Comparison of ENCODE assay signal across 23 cellular contexts in the genomic region with DNA sequence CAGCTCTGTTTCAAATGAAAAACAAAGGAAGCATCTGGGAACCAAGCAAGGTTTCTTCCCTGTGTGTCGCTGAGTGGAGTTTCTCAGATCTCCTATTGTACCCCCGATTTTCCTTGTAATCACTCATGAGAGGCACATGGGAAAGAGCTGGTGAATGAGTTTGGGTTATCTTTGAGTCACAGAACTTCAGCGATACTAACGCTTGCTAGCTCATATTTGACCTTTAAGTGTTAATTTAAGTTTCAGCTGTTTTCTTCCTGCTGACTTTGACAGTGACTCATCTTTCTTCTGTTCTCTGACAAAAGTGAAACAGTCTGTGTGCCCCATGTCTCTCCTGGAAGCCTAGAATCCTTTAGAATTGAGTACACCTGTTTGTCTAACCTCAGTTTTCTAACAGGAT.
DNase-seq lines count a peak whose midpoint lies in the region; ATAC-seq and TF ChIP-seq lines count a peak whose summit lies in the region.
"Had no signal": no experiment of that assay in that cellular context is flagged by ENCODE, and none has a peak within 500 bp of the region (broad histone marks: within the 10 kb centered on the region; RNA-seq: fewer than 3 reads in every experiment).

No MANE protein-coding gene starts in this region.

- no peak overlapping the region for H3K56ac ChIP-seq in mesendoderm (ENCODE audit: low read length)

- no peak overlapping the region for H4K5ac ChIP-seq in mesendoderm (ENCODE audit: low read length)

- no peaks in the 10 kb centered on the region for H3K9me3 ChIP-seq in GM23248 (ENCODE audit: low read depth)
- no peaks in the 10 kb centered on the region for H3K9me3 ChIP-seq in mammary epithelial cell (replicated peaks; ENCODE audit: insufficient read depth, low read length)
- H3K9me3 ChIP-seq: colonic mucosa had no signal

- no peak overlapping the region for H3K4me2 ChIP-seq in GM23248 (ENCODE audit: unreplicated experiment)
- H3K4me2 ChIP-seq in mammary epithelial cell (ENCODE audit: insufficient read depth, low read depth, low read length), result no peak overlapping the region
- H3K4me2 ChIP-seq in mesendoderm (ENCODE audit: low read length), result no peak overlapping the region

- H3K4me1 ChIP-seq in GM23248 (ENCODE audit: insufficient read depth) (no peaks in the 10 kb centered on the region), mammary epithelial cell (ENCODE audit: insufficient read depth, low read length) (no peaks in the 10 kb centered on the region), mesendoderm (ENCODE audit: control insufficient read depth, low read depth, low read length) (no peaks in the 10 kb centered on the region)
- H3K4me1 ChIP-seq: colonic mucosa, foreskin keratinocyte had no signal

- H3K27ac ChIP-seq in GM23248 (no peak overlapping the region), mammary epithelial cell (ENCODE audit: insufficient read depth, low read depth, low read length) (no peak overlapping the region), mesendoderm (ENCODE audit: low read depth, low read length) (no peak overlapping the region)
- H3K27ac ChIP-seq: colonic mucosa, foreskin keratinocyte had no signal

- H2BK5ac ChIP-seq in mesendoderm (ENCODE audit: low read length), result no peak overlapping the region

- no peak overlapping the region for H3K4ac ChIP-seq in mesendoderm (ENCODE audit: low read depth, low read length)

- dilution Hi-C loops in mammary epithelial cell (cut with HindIII; ENCODE audit: low sequenced_read_pairs), result no loop called here

- no peaks in the 10 kb centered on the region for H4K20me1 ChIP-seq in GM23248 (ENCODE audit: insufficient read depth)
- no peaks in the 10 kb centered on the region for H4K20me1 ChIP-seq in mammary epithelial cell (ENCODE audit: insufficient read depth, low read length)

- 5% methylated on average over 4 of the region's 4 CpGs for WGBS in GM23248 (ENCODE audit: low coverage in 1 of 2, low lambda C conversion rate in 2 of 2, missing lambda C conversion rate in 2 of 2), 2 experiments
- WGBS in mammary epithelial cell (ENCODE audit: low coverage, missing lambda C conversion rate), result 71% methylated on average over 4 of the region's 4 CpGs
- WGBS in mesendoderm (ENCODE audit: extremely low coverage, insufficient coverage, low lambda C conversion rate), result no CpG with 5 or more reads among the region's 4 CpGs

- intact Hi-C loops in mammary epithelial cell (cut with micrococcal nuclease), result loop anchor here (5.0 kb wide), 1 partner anchor 360 kb away; no protein-coding TSS in a partner anchor

- no peaks in the 10 kb centered on the region for H3K79me1 ChIP-seq in mesendoderm (ENCODE audit: low read length)

- peak overlapping the region; percentile 60 for H3K18ac ChIP-seq in mesendoderm (ENCODE audit: low read length)

- H3K36me3 ChIP-seq in GM23248 (ENCODE audit: low read depth) (no peaks in the 10 kb centered on the region), mammary epithelial cell (ENCODE audit: insufficient read depth, low read length) (no peaks in the 10 kb centered on the region), mesendoderm (ENCODE audit: control insufficient read depth, insufficient read depth, low read length) (no peaks in the 10 kb centered on the region)
- H3K36me3 ChIP-seq: colonic mucosa had no signal

- H3K23ac ChIP-seq in mesendoderm (ENCODE audit: low read length), result no peak overlapping the region

- H3K27me3 ChIP-seq in GM23248 (replicated peaks; ENCODE audit: insufficient read depth), result no peaks in the 10 kb centered on the region
- no peaks in the 10 kb centered on the region for H3K27me3 ChIP-seq in mammary epithelial cell (ENCODE audit: insufficient read depth, low read length)
- no peaks in the 10 kb centered on the region for H3K27me3 ChIP-seq in mesendoderm (ENCODE audit: insufficient read depth, low read length, poor library complexity)
- H3K27me3 ChIP-seq: colonic mucosa, foreskin keratinocyte had no signal

- H2BK15ac ChIP-seq in mesendoderm (replicated peaks; ENCODE audit: low read depth), result no peak overlapping the region

- no peak overlapping the region for H4K8ac ChIP-seq in mesendoderm (ENCODE audit: low read depth, low read length)

- DNase-seq in GM23248 (peak; percentile 8), NCI-H460 (ENCODE audit: extremely low read depth, low read depth) (peak; percentile 23), mammary epithelial cell (peak; percentile 3), mesendoderm (peak; percentile 9), Kasumi-1 (lab: John Stamatoyannopoulos, UW) (no peak), DMS 273 (lab: John Stamatoyannopoulos, UW; ENCODE audit: unreplicated experiment) (no peak), DMS114 treated with DMSO at 0.1 percent for 48 hours (lab: John Stamatoyannopoulos, UW; ENCODE audit: unreplicated experiment) (no peak)
- DNase-seq: activated B cell treated with CpG ODN at 0.5 μM for 24 hours; activated CD8-positive, alpha-beta T cell treated with anti-CD3 and anti-CD28 coated beads, Interleukin-2, amount 10 ng/mL, durations not matched to agents 7 days and 5 days; activated naive CD4-positive, alpha-beta T cell treated with anti-CD3 and anti-CD28 coated beads, Interleukin-2, amount 10 ng/mL, durations not matched to agents 7 days and 5 days; activated T-cell treated with anti-CD3 and anti-CD28 coated beads, Interleukin-2, amount 50 U/mL, for 4 hours; colonic mucosa; foreskin keratinocyte; hippocampal formation; islet precursor cell; natural killer cell; NCI-H1930; NCI-H446; posterior cingulate gyrus; SHP77; stimulated activated CD4-positive, alpha-beta T cell treated with anti-CD3 and anti-CD28 coated beads, Interleukin-4, amount 100 ng/mL, for 1 hour; T-helper 17 cell had no signal

- TF ChIP-seq CTCF in mammary epithelial cell (conservative IDR thresholded peaks at IDR 0.05 in 1 of 2, IDR thresholded peaks at IDR 0.05 in 1 of 2; ENCODE audit: extremely low read depth in 1 of 2, insufficient read depth in 1 of 2, low read depth in 1 of 2, low read length in 2 of 2), result no peak

- in situ Hi-C loops in GM23248 (cut with MboI), result no loop called here
- in situ Hi-C loops in mammary epithelial cell (cut with MboI; ENCODE audit: low sequenced_read_pairs in 2 of 2), result no loop called here

- no peaks in the 10 kb centered on the region for H3K79me2 ChIP-seq in GM23248 (ENCODE audit: insufficient read depth)
- H3K79me2 ChIP-seq in mammary epithelial cell (ENCODE audit: insufficient read depth, low read length), result no peaks in the 10 kb centered on the region
- H3K79me2 ChIP-seq in mesendoderm (ENCODE audit: control insufficient read depth, insufficient read depth, low read length), result no peaks in the 10 kb centered on the region

- no peaks in the 10 kb centered on the region for H3F3A ChIP-seq in GM23248 (ENCODE audit: insufficient read depth)

- BruUV-seq in mammary epithelial cell (replicated peaks; lab: Mats Ljungman, UMichigan), result no TSS peak

- no peak overlapping the region for H2AFZ ChIP-seq in GM23248
- H2AFZ ChIP-seq in mammary epithelial cell (ENCODE audit: low read depth, low read length), result no peak overlapping the region

- no peaks in the 10 kb centered on the region for H3K9me2 ChIP-seq in GM23248 (ENCODE audit: insufficient read depth)

- CTCF ChIA-PET in mammary epithelial cell (lab: Charles Lee; ENCODE audit: low non-redundant PET), result no interaction called here

- H3K9ac ChIP-seq in GM23248 (no peak overlapping the region), mammary epithelial cell (ENCODE audit: insufficient read depth, low read length) (no peak overlapping the region), mesendoderm (ENCODE audit: low read length) (no peak overlapping the region)

- no peak overlapping the region for H2AK5ac ChIP-seq in mesendoderm (ENCODE audit: low read length)

- no peak for ATAC-seq in GM21447 (IDR thresholded peaks at IDR 0.05; ENCODE audit: unreplicated experiment)
- ATAC-seq: activated CD8-positive, alpha-beta T cell treated with anti-CD3 and anti-CD28 coated beads, Interleukin-2, amount 10 ng/mL, durations not matched to agents 7 days and 5 days; activated T-cell treated with anti-CD3 and anti-CD28 coated beads, Interleukin-2, amount 50 U/mL, for 4 hours; foreskin keratinocyte; natural killer cell; T-helper 17 cell had no signal

- H2BK120ac ChIP-seq in mesendoderm (ENCODE audit: low read depth, low read length), result no peak overlapping the region

- H3K4me3 ChIP-seq in GM23248, result no peak overlapping the region
- H3K4me3 ChIP-seq in mammary epithelial cell (replicated peaks in 1 of 3; ENCODE audit: insufficient read depth in 1 of 3, low read depth in 2 of 3, low read length in 3 of 3), result no peak overlapping the region
- H3K4me3 ChIP-seq in mesendoderm (ENCODE audit: low read length), result no peak overlapping the region
- H3K4me3 ChIP-seq: colonic mucosa had no signal

Comparison
In these comparisons a context has a peak if more than half of its experiments do, and no peak if none do; other contexts are left out.
1. DNase-seq: peak in GM23248 (single experiment), NCI-H460 (single experiment), mammary epithelial cell (single experiment) and mesendoderm (single experiment); none in Kasumi-1 (0 of 2), DMS 273 (single experiment) and DMS114 treated with DMSO at 0.1 percent for 48 hours (single experiment).